In genomic region chr9:115591584-115591984, GRCh38 we compare ENCODE assay signal across 8 cellular contexts.
DNase-seq lines count a peak whose midpoint lies in the region; ATAC-seq, FAIRE-seq and TF ChIP-seq lines count a peak whose summit lies in the region.

No MANE protein-coding gene starts in this region.

- H3K27ac ChIP-seq in Peyer's patch, result peak overlapping the region in 1 of 4 donors; percentile 61

- no peak overlapping the region for H3K4me3 ChIP-seq in Peyer's patch

- H3K36me3 Mint-ChIP-seq in activated CD8-positive, alpha-beta memory T cell treated with anti-CD3 and anti-CD28 coated beads, Interleukin-2, amount 10 ng/mL, durations not matched to agents 7 days and 5 days, result no peaks in the 10 kb centered on the region

- H3K36me3 ChIP-seq in Peyer's patch, result no peaks in the 10 kb centered on the region

- peak; percentile 45 for TF ChIP-seq CTCF in GM13976 (IDR thresholded peaks at IDR 0.05; ENCODE audit: borderline replicate concordance, control extremely low read depth, extremely low read depth, insufficient read depth, missing control alignments)
- peak in 5 of 6 experiments; percentile 37 to 85 (median 66) for TF ChIP-seq CTCF in Peyer's patch (IDR thresholded peaks at IDR 0.05)

- in situ Hi-C loops in GM13976 (cut with MboI; ENCODE audit: low sequenced_read_pairs, unreplicated experiment), result no loop called here

- no peak overlapping the region for H3K4me3 Mint-ChIP-seq in activated CD8-positive, alpha-beta memory T cell treated with anti-CD3 and anti-CD28 coated beads, Interleukin-2, amount 10 ng/mL, durations not matched to agents 7 days and 5 days

- peak; percentile 91 for FAIRE-seq in endometrium (lab: Jason Lieb, UNC)

- H3K4me1 ChIP-seq in Peyer's patch, result no peaks in the 10 kb centered on the region

- H3K4me1 Mint-ChIP-seq in activated CD8-positive, alpha-beta memory T cell treated with anti-CD3 and anti-CD28 coated beads, Interleukin-2, amount 10 ng/mL, durations not matched to agents 7 days and 5 days, result no peaks in the 10 kb centered on the region

- H3K27me3 Mint-ChIP-seq in activated CD8-positive, alpha-beta memory T cell treated with anti-CD3 and anti-CD28 coated beads, Interleukin-2, amount 10 ng/mL, durations not matched to agents 7 days and 5 days, result peaks cover 20% of the 10 kb centered on the region

- H3K9me3 ChIP-seq in Peyer's patch, result no peaks in the 10 kb centered on the region

- no peak for ATAC-seq in GM21619 (IDR thresholded peaks at IDR 0.05; ENCODE audit: unreplicated experiment)
- no peak for ATAC-seq in activated CD8-positive, alpha-beta memory T cell treated with anti-CD3 and anti-CD28 coated beads, Interleukin-2, amount 10 ng/mL, durations not matched to agents 7 days and 5 days

- TF ChIP-seq POLR2A in Peyer's patch (IDR thresholded peaks at IDR 0.05), result no peak

- CTCF ChIA-PET in activated CD8-positive, alpha-beta memory T cell treated with anti-CD3 and anti-CD28 coated beads, Interleukin-2, amount 10 ng/mL, durations not matched to agents 7 days and 5 days (lab: Charles Lee), result interaction anchor here (1.0 to 2.8 kb wide), 2 partner anchors 8 to 196 kb away, joined by 3 to 8 read pairs; no protein-coding TSS in a partner anchor

- no peaks in the 10 kb centered on the region for H3K27me3 ChIP-seq in Peyer's patch

- DNase-seq in 8988T (peak; percentile 26), GM13976 (ENCODE audit: low spot score) (peak; percentile 38), MV-4-11 (lab: John Stamatoyannopoulos, UW) (peak; percentile 68), Peyer's patch (peak in 1 of 3 donors; percentile 68), medulla oblongata (ENCODE audit: extremely low spot score) (peak; percentile 64)
- no peak for DNase-seq in activated CD8-positive, alpha-beta memory T cell treated with anti-CD3 and anti-CD28 coated beads, Interleukin-2, amount 10 ng/mL, durations not matched to agents 7 days and 5 days

- no peak overlapping the region for H3K27ac Mint-ChIP-seq in activated CD8-positive, alpha-beta memory T cell treated with anti-CD3 and anti-CD28 coated beads, Interleukin-2, amount 10 ng/mL, durations not matched to agents 7 days and 5 days

- no peaks in the 10 kb centered on the region for H3K9me3 Mint-ChIP-seq in activated CD8-positive, alpha-beta memory T cell treated with anti-CD3 and anti-CD28 coated beads, Interleukin-2, amount 10 ng/mL, durations not matched to agents 7 days and 5 days (ENCODE audit: low read depth)
